ENCODE assay signal across 17 cellular contexts in the genomic region with DNA sequence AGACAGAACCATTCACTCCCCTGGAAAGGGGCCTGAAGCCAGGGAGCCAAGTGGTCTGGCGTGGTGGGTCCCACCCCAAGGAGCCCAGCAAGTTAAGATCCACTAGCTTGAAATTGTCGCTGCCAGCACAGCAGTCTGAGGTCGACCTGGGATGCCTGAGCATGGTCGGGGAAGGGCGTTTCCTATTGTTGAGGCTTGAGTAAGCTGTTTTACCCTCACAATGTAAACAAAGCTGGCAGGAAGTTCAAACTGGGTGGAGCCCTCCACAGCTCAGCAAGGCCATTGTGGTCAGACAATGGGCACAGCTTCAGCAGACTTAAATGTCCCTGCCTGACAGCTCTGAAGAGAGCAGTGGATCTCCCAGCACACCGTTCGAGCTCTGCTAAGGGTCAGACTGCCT.
DNase-seq lines count a peak whose midpoint lies in the region; TF ChIP-seq lines count a peak whose summit lies in the region.
"Had no signal": no experiment of that assay in that cellular context is flagged by ENCODE, and none has a peak within 500 bp of the region (broad histone marks: within the 10 kb centered on the region; RNA-seq: fewer than 3 reads in every experiment).

No MANE protein-coding gene starts in this region.

- no peaks in the 10 kb centered on the region for H3K36me3 Mint-ChIP-seq in activated CD4-positive, alpha-beta T cell treated with anti-CD3 and anti-CD28 coated beads, Interleukin-2, amount 10 ng/mL, durations not matched to agents 7 days and 5 days (ENCODE audit: low read depth)
- peaks cover 14% of the 10 kb centered on the region for H3K36me3 Mint-ChIP-seq in neural crest cell (ENCODE audit: low read depth)
- H3K36me3 Mint-ChIP-seq: stimulated activated effector memory CD8-positive, alpha-beta T cell treated with anti-CD3 and anti-CD28 coated beads, Interleukin-12 subunit alpha, Interleukin-12 subunit beta, amount 100 ng/mL, for 72 hours had no signal

- H3K4me1 ChIP-seq in colonic mucosa, result no peaks in the 10 kb centered on the region
- H3K4me1 ChIP-seq in GM23248 (ENCODE audit: insufficient read depth), result no peaks in the 10 kb centered on the region
- H3K4me1 ChIP-seq: esophagus muscularis mucosa, uterus had no signal

- no peaks in the 10 kb centered on the region for H3K36me3 ChIP-seq in colonic mucosa
- H3K36me3 ChIP-seq in GM23248 (ENCODE audit: low read depth), result no peaks in the 10 kb centered on the region
- H3K36me3 ChIP-seq: cardiac muscle cell, esophagus muscularis mucosa, uterus had no signal

- H3K27me3 Mint-ChIP-seq in activated CD4-positive, alpha-beta T cell treated with anti-CD3 and anti-CD28 coated beads, Interleukin-2, amount 10 ng/mL, durations not matched to agents 7 days and 5 days, result no peaks in the 10 kb centered on the region
- H3K27me3 Mint-ChIP-seq in neural crest cell (ENCODE audit: low read depth), result no peaks in the 10 kb centered on the region

- no peak overlapping the region for H3K4me3 Mint-ChIP-seq in activated CD4-positive, alpha-beta T cell treated with anti-CD3 and anti-CD28 coated beads, Interleukin-2, amount 10 ng/mL, durations not matched to agents 7 days and 5 days
- H3K4me3 Mint-ChIP-seq in neural crest cell, result no peak overlapping the region
- H3K4me3 Mint-ChIP-seq: stimulated activated effector memory CD8-positive, alpha-beta T cell treated with anti-CD3 and anti-CD28 coated beads, Interleukin-12 subunit alpha, Interleukin-12 subunit beta, amount 100 ng/mL, for 72 hours; T-helper 1 cell treated with Interleukin-12 subunit alpha and Interleukin-12 subunit beta and Interleukin-4 antibody, amounts not matched to agents 30 μg/mL and 1 μg/mL, for 36 hours had no signal

- H3F3A ChIP-seq in GM23248 (ENCODE audit: insufficient read depth), result no peaks in the 10 kb centered on the region

- no peak overlapping the region for H2AFZ ChIP-seq in GM23248

- H3K9me3 ChIP-seq in colonic mucosa (no peaks in the 10 kb centered on the region), GM23248 (ENCODE audit: low read depth) (no peaks in the 10 kb centered on the region)
- H3K9me3 ChIP-seq: uterus had no signal

- H3K27ac ChIP-seq in colonic mucosa (no peak overlapping the region), GM23248 (no peak overlapping the region)
- H3K27ac ChIP-seq: cardiac muscle cell, esophagus muscularis mucosa, uterus had no signal

- peak; percentile 10 for DNase-seq in activated CD4-positive, alpha-beta T cell treated with anti-CD3 and anti-CD28 coated beads, Interleukin-2, amount 10 ng/mL, durations not matched to agents 7 days and 5 days
- DNase-seq in activated CD4-positive, alpha-beta T cell treated with anti-CD3 and anti-CD28 coated beads, Interleukin-2, amount 50 U/mL, for 48 hours, result no peak
- DNase-seq in NCI-H345 (lab: John Stamatoyannopoulos, UW) (peak; percentile 61), colonic mucosa (peak; percentile 65), neural crest cell (ENCODE audit: low read depth, low spot score) (no peak), NCI-H446 (lab: John Stamatoyannopoulos, UW) (no peak), GM23248 (no peak), GDM1 (lab: John Stamatoyannopoulos, UW) (no peak)
- DNase-seq: DMS 273 treated with DMSO at 0.1 percent for 48 hours, IMR-90, NCI-H2029, uterus had no signal

- intact Hi-C loops in colonic mucosa (cut with DNase I), result no loop called here

- 25 to 36% methylated on average over 7 of the region's 7 CpGs for WGBS in GM23248 (ENCODE audit: low coverage in 1 of 2, low lambda C conversion rate in 2 of 2, missing lambda C conversion rate in 2 of 2), 2 experiments

- H3K27me3 ChIP-seq in colonic mucosa (no peaks in the 10 kb centered on the region), GM23248 (replicated peaks; ENCODE audit: insufficient read depth) (no peaks in the 10 kb centered on the region; the same call in 1 of the 2 replicates)
- H3K27me3 ChIP-seq: cardiac muscle cell, esophagus muscularis mucosa, uterus had no signal

- peaks cover 8% of the 10 kb centered on the region for H3K9me3 Mint-ChIP-seq in activated CD4-positive, alpha-beta T cell treated with anti-CD3 and anti-CD28 coated beads, Interleukin-2, amount 10 ng/mL, durations not matched to agents 7 days and 5 days
- H3K9me3 Mint-ChIP-seq in neural crest cell, result peaks cover 21% of the 10 kb centered on the region

- no peaks in the 10 kb centered on the region for H3K9me2 ChIP-seq in GM23248 (ENCODE audit: insufficient read depth)

- H3K9ac ChIP-seq in colonic mucosa (ENCODE audit: low read depth in 2 of 2, low read length in 2 of 2) (no peak overlapping the region), GM23248 (no peak overlapping the region)

- no peaks in the 10 kb centered on the region for H3K79me2 ChIP-seq in GM23248 (ENCODE audit: insufficient read depth)

- CTCF ChIA-PET in activated CD4-positive, alpha-beta T cell treated with anti-CD3 and anti-CD28 coated beads, Interleukin-2, amount 10 ng/mL, durations not matched to agents 7 days and 5 days (lab: Charles Lee), result no interaction called here

- in situ Hi-C loops in GM23248 (cut with MboI), result no loop called here

- H3K4me1 Mint-ChIP-seq in activated CD4-positive, alpha-beta T cell treated with anti-CD3 and anti-CD28 coated beads, Interleukin-2, amount 10 ng/mL, durations not matched to agents 7 days and 5 days, result peaks cover 9% of the 10 kb centered on the region
- peaks cover 6% of the 10 kb centered on the region for H3K4me1 Mint-ChIP-seq in neural crest cell
- H3K4me1 Mint-ChIP-seq: stimulated activated effector memory CD8-positive, alpha-beta T cell treated with anti-CD3 and anti-CD28 coated beads, Interleukin-12 subunit alpha, Interleukin-12 subunit beta, amount 100 ng/mL, for 72 hours had no signal

- H3K4me3 ChIP-seq in colonic mucosa, result no peak overlapping the region
- no peak overlapping the region for H3K4me3 ChIP-seq in GM23248
- H3K4me3 ChIP-seq: cardiac muscle cell, esophagus muscularis mucosa, GM12878, uterus had no signal

- no peak overlapping the region for H3K4me2 ChIP-seq in GM23248 (ENCODE audit: unreplicated experiment)

- H4K20me1 ChIP-seq in GM23248 (ENCODE audit: insufficient read depth), result no peaks in the 10 kb centered on the region

- TF ChIP-seq CTCF in colonic mucosa (IDR thresholded peaks at IDR 0.05), result no peak
- TF ChIP-seq CTCF in neural crest cell (conservative IDR thresholded peaks at IDR 0.05), result no peak

- POLR2A ChIA-PET in activated CD4-positive, alpha-beta T cell treated with anti-CD3 and anti-CD28 coated beads, Interleukin-2, amount 10 ng/mL, durations not matched to agents 7 days and 5 days (lab: Charles Lee), result no interaction called here

- peak overlapping the region; percentile 57 for H3K27ac Mint-ChIP-seq in activated CD4-positive, alpha-beta T cell treated with anti-CD3 and anti-CD28 coated beads, Interleukin-2, amount 10 ng/mL, durations not matched to agents 7 days and 5 days
- H3K27ac Mint-ChIP-seq in neural crest cell (ENCODE audit: unreplicated experiment), result peak overlapping the region; percentile 60
- H3K27ac Mint-ChIP-seq: stimulated activated effector memory CD8-positive, alpha-beta T cell treated with anti-CD3 and anti-CD28 coated beads, Interleukin-12 subunit alpha, Interleukin-12 subunit beta, amount 100 ng/mL, for 72 hours; T-helper 1 cell treated with Interleukin-12 subunit alpha and Interleukin-12 subunit beta and Interleukin-4 antibody, amounts not matched to agents 30 μg/mL and 1 μg/mL, for 36 hours had no signal

Comparison
In these comparisons a context has a peak if more than half of its experiments do, and no peak if none do; other contexts are left out.
1. DNase-seq: peak in activated CD4-positive, alpha-beta T cell treated with anti-CD3 and anti-CD28 coated beads, Interleukin-2, amount 10 ng/mL, durations not matched to agents 7 days and 5 days (single experiment), NCI-H345 (single experiment) and colonic mucosa (single experiment); none in activated CD4-positive, alpha-beta T cell treated with anti-CD3 and anti-CD28 coated beads, Interleukin-2, amount 50 U/mL, for 48 hours (0 of 2), neural crest cell (single experiment), NCI-H446 (0 of 2), GM23248 (single experiment) and GDM1 (single experiment).